1 cellular context compared by ENCODE assay signal in genomic region chr6:41302638-41303037, GRCh38.
TF ChIP-seq lines count a peak whose summit lies in the region.

No MANE protein-coding gene starts in this region.

TF ChIP-seq in K562, 482 proteins besides CTCF, POLR2A, EP300 and RAD21:
- TF ChIP-seq CAMTA2 (CRISPR knock-in tag; conservative IDR thresholded peaks at IDR 0.05) (no peak), SPI1 (IDR thresholded peaks at IDR 0.05; ENCODE audit: borderline replicate concordance, low read depth, low read length) (peak; percentile 78; the same call in 1 of the 2 replicates), BCLAF1 (IDR thresholded peaks at IDR 0.05; ENCODE audit: borderline replicate concordance in 1 of 2, control insufficient read depth in 1 of 2, low read depth in 2 of 2, low read length in 1 of 2) (no peak), NR4A1 (CRISPR knock-in tag; IDR thresholded peaks at IDR 0.05) (no peak), NR4A1 (tag; IDR thresholded peaks at IDR 0.05) (no peak)
- TF ChIP-seq, protein P1, sequence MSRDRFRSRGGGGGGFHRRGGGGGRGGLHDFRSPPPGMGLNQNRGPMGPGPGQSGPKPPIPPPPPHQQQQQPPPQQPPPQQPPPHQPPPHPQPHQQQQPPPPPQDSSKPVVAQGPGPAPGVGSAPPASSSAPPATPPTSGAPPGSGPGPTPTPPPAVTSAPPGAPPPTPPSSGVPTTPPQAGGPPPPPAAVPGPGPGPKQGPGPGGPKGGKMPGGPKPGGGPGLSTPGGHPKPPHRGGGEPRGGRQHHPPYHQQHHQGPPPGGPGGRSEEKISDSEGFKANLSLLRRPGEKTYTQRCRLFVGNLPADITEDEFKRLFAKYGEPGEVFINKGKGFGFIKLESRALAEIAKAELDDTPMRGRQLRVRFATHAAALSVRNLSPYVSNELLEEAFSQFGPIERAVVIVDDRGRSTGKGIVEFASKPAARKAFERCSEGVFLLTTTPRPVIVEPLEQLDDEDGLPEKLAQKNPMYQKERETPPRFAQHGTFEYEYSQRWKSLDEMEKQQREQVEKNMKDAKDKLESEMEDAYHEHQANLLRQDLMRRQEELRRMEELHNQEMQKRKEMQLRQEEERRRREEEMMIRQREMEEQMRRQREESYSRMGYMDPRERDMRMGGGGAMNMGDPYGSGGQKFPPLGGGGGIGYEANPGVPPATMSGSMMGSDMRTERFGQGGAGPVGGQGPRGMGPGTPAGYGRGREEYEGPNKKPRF (IDR thresholded peaks at IDR 0.05; ENCODE audit: low read depth, low read length) = no peak
TF ChIP-seq in K562: peak in this region for 1.
